ENCODE assay signal across 21 cellular contexts in genomic region chr2:159125858-159126257, GRCh38.
DNase-seq lines count a peak whose midpoint lies in the region; ATAC-seq and TF ChIP-seq lines count a peak whose summit lies in the region.
"Had no signal": no experiment of that assay in that cellular context is flagged by ENCODE, and none has a peak within 500 bp of the region (broad histone marks: within the 10 kb centered on the region; RNA-seq: fewer than 3 reads in every experiment).

No MANE protein-coding gene starts in this region.

- no peak for TF ChIP-seq POLR2A in IMR-90 (IDR thresholded peaks at IDR 0.05; ENCODE audit: low read depth, low read length)

- peak overlapping the region; percentile 44; the same call in 1 of the 2 replicates for H2AK5ac ChIP-seq in IMR-90 (ENCODE audit: low read depth, low read length)

- H3K27me3 Mint-ChIP-seq in nephron (ENCODE audit: low read depth) (no peaks in the 10 kb centered on the region), glutamatergic neuron (ENCODE audit: unreplicated experiment) (peaks cover 2% of the 10 kb centered on the region)
- H3K27me3 Mint-ChIP-seq in activated naive CD4-positive, alpha-beta T cell treated with anti-CD3 and anti-CD28 coated beads for 36 hours (ENCODE audit: low read depth): no peaks in the 10 kb centered on the region

- peak overlapping the region; percentile 83 to 96 (median 89) for H3K27ac Mint-ChIP-seq in nephron
- H3K27ac Mint-ChIP-seq in glutamatergic neuron (ENCODE audit: unreplicated experiment): no peak overlapping the region
- H3K27ac Mint-ChIP-seq in activated naive CD4-positive, alpha-beta T cell treated with anti-CD3 and anti-CD28 coated beads for 36 hours: no peak overlapping the region
- H3K27ac Mint-ChIP-seq: GM23338, IgD-negative memory B cell had no signal

- peak overlapping the region; percentile 49 for H3K4ac ChIP-seq in IMR-90 (ENCODE audit: low read depth, low read length)

- CTCF ChIA-PET in IMR-90 (lab: Yijun Ruan, JAX): interaction anchor here (0.6 kb wide), 1 partner anchor 468 kb away, joined by 7 read pairs; no protein-coding TSS in a partner anchor
- CTCF ChIA-PET in activated naive CD4-positive, alpha-beta T cell treated with anti-CD3 and anti-CD28 coated beads for 36 hours (lab: Charles Lee): interaction anchor here (0.6 kb wide), 1 partner anchor 10 kb away, joined by 4 read pairs; no protein-coding TSS in a partner anchor

- no peak overlapping the region for H3K4me2 ChIP-seq in IMR-90 (ENCODE audit: low read depth, low read length)
- H3K4me2 ChIP-seq: GM23338 had no signal

- peak overlapping the region; percentile 49 for H2BK5ac ChIP-seq in IMR-90 (ENCODE audit: low read depth, low read length, poor library complexity, severe bottlenecking)

- POLR2A ChIA-PET in IMR-90 (lab: Charles Lee; ENCODE audit: unreplicated experiment): no interaction called here

- H4K91ac ChIP-seq in IMR-90 (ENCODE audit: insufficient read depth, low read depth, low read length): peak overlapping the region; percentile 68; the same call in 1 of the 2 replicates

- no peak overlapping the region for H3K9ac ChIP-seq in IMR-90 (ENCODE audit: low read depth, low read length)

- H3K27me3 ChIP-seq in IMR-90 (ENCODE audit: control insufficient read depth, insufficient read depth, low read length) (no peaks in the 10 kb centered on the region), brain microvascular endothelial cell (replicated peaks) (no peaks in the 10 kb centered on the region)
- H3K27me3 ChIP-seq: stomach had no signal

- no peak overlapping the region for H2AFZ ChIP-seq in IMR-90 (replicated peaks; ENCODE audit: low read length, poor library complexity)
- H2AFZ ChIP-seq: GM23338, PC-9 had no signal

- no peak overlapping the region for H3K14ac ChIP-seq in IMR-90 (replicated peaks; ENCODE audit: low read depth, low read length)

- dilution Hi-C loops in IMR-90 (cut with HindIII; ENCODE audit: low sequenced_read_pairs, unreplicated experiment): no loop called here

- H3K4me1 ChIP-seq in IMR-90 (ENCODE audit: control insufficient read depth, insufficient read depth, low read length): peaks cover 26% of the 10 kb centered on the region

- no peak for ATAC-seq in IMR-90 (ENCODE audit: low read depth)
- no peak for ATAC-seq in HG02623 (IDR thresholded peaks at IDR 0.05; ENCODE audit: unreplicated experiment)
- ATAC-seq: GM23338, sciatic nerve had no signal

- no peaks in the 10 kb centered on the region for H4K20me1 ChIP-seq in IMR-90 (ENCODE audit: insufficient read depth, low read length)

- WGBS in IMR-90 (ENCODE audit: extremely low coverage in 2 of 2, insufficient read length in 1 of 2), 2 experiments: no CpG with 5 or more reads among the region's 4 CpGs

- H3K27ac ChIP-seq in C4-2B (peak overlapping the region; percentile 75; the same call in 1 of the 2 replicates), IMR-90 (ENCODE audit: insufficient read depth, low read length) (no peak overlapping the region), brain microvascular endothelial cell (peak overlapping the region; percentile 93)

- peak overlapping the region; percentile 20; the same call in 1 of the 2 replicates for H3K18ac ChIP-seq in IMR-90 (ENCODE audit: low read depth, low read length)

- peak overlapping the region; percentile 38 for H2BK120ac ChIP-seq in IMR-90 (ENCODE audit: low read depth, low read length)

- peak overlapping the region; percentile 28; the same call in 1 of the 2 replicates for H4K5ac ChIP-seq in IMR-90 (ENCODE audit: low read depth, low read length)

- in situ Hi-C loops in IMR-90 (cut with MboI; ENCODE audit: low sequenced_read_pairs): no loop called here
- in situ Hi-C loops in brain microvascular endothelial cell (cut with HindIII; ENCODE audit: low pct_ligation_motif_present, low sequenced_read_pairs): no loop called here

- no peak for TF ChIP-seq RAD21 in IMR-90 (IDR thresholded peaks at IDR 0.05; ENCODE audit: low read length)

- peak overlapping the region; percentile 20 to 44; a peak in 1 of 4 replicates for H4K8ac ChIP-seq in IMR-90 (ENCODE audit: low read depth in 2 of 2, low read length in 2 of 2)

- H3K9me3 Mint-ChIP-seq in nephron (no peaks in the 10 kb centered on the region), glutamatergic neuron (ENCODE audit: unreplicated experiment) (peaks cover 2% of the 10 kb centered on the region)
- no peaks in the 10 kb centered on the region for H3K9me3 Mint-ChIP-seq in activated naive CD4-positive, alpha-beta T cell treated with anti-CD3 and anti-CD28 coated beads for 36 hours
- H3K9me3 Mint-ChIP-seq: GM23338 had no signal

- DNase-seq in IMR-90 (no peak), brain microvascular endothelial cell (no peak), glutamatergic neuron (no peak), NCI-H2171 (lab: John Stamatoyannopoulos, UW) (no peak)
- no peak for DNase-seq in activated naive CD4-positive, alpha-beta T cell treated with anti-CD3 and anti-CD28 coated beads for 36 hours
- DNase-seq: activated CD4-positive, alpha-beta T cell treated with anti-CD3 and anti-CD28 coated beads for 4 hours; activated effector memory CD4-positive, alpha-beta T cell treated with Interleukin-2 at 50 U/mL for 16 hours; amniotic stem cell; hypothalamus; midbrain; NCI-H2081 treated with DMSO at 0.1 percent for 48 hours; NCI-H510A treated with DMSO at 0.1 percent for 48 hours; PC-9; stimulated activated CD4-positive, alpha-beta T cell treated with anti-CD3 and anti-CD28 coated beads, Interleukin-1b, Interleukin-23, amount 100 ng/mL, for 48 hours; stomach had no signal

- BruUV-seq in IMR-90 (replicated peaks; lab: Mats Ljungman, UMichigan): no TSS peak

- H3K36me3 ChIP-seq in IMR-90 (ENCODE audit: control insufficient read depth, insufficient read depth, low read length): no peaks in the 10 kb centered on the region
- peaks cover under 1% of the 10 kb centered on the region for H3K36me3 ChIP-seq in brain microvascular endothelial cell (replicated peaks)

- no peak overlapping the region; the same call in 1 of the 2 replicates for H3K23ac ChIP-seq in IMR-90 (ENCODE audit: low read depth, low read length)

- no peak for TF ChIP-seq CTCF in C4-2B (conservative IDR thresholded peaks at IDR 0.05)
- no peak for TF ChIP-seq CTCF in IMR-90 (conservative IDR thresholded peaks at IDR 0.05; ENCODE audit: low read depth, low read length)
- no peak for TF ChIP-seq CTCF in brain microvascular endothelial cell (IDR thresholded peaks at IDR 0.05; ENCODE audit: low read depth, low read length, missing control alignments)
- no peak for TF ChIP-seq CTCF in nephron (IDR thresholded peaks at IDR 0.05; ENCODE audit: unreplicated experiment in 3 of 3)
- no peak for TF ChIP-seq CTCF in glutamatergic neuron (IDR thresholded peaks at IDR 0.05; ENCODE audit: partially characterized antibody, unreplicated experiment)

- H3K4me3 ChIP-seq in IMR-90 (ENCODE audit: insufficient read depth, low read depth, low read length) (no peak overlapping the region), brain microvascular endothelial cell (ENCODE audit: low read depth, low read length) (no peak overlapping the region)
- H3K4me3 ChIP-seq: GM23338, PC-9, stomach had no signal

- peak overlapping the region; percentile 59; the same call in 2 of the 3 replicates for H2BK15ac ChIP-seq in IMR-90 (ENCODE audit: low read depth, low read length)

- no peak overlapping the region for H2AK9ac ChIP-seq in IMR-90 (replicated peaks; ENCODE audit: low read depth, low read length, poor library complexity)

- intact Hi-C loops in IMR-90 (cut with micrococcal nuclease): no loop called here
- intact Hi-C loops in activated naive CD4-positive, alpha-beta T cell treated with anti-CD3 and anti-CD28 coated beads for 36 hours (cut with micrococcal nuclease): loop anchor here (2.0 kb wide), 2 partner anchors 59 to 843 kb away; no protein-coding TSS in a partner anchor

- H3K79me1 ChIP-seq in IMR-90 (ENCODE audit: low read depth in 1 of 2, low read length in 2 of 2): peaks cover 15 to 41% of the 10 kb centered on the region in 2 experiments

- H3K4me1 Mint-ChIP-seq in nephron (peaks cover 68% of the 10 kb centered on the region), glutamatergic neuron (ENCODE audit: low read depth, unreplicated experiment) (peaks cover 22% of the 10 kb centered on the region)
- H3K4me1 Mint-ChIP-seq in activated naive CD4-positive, alpha-beta T cell treated with anti-CD3 and anti-CD28 coated beads for 36 hours (ENCODE audit: low read depth): peaks cover 23% of the 10 kb centered on the region

- peaks cover 19% of the 10 kb centered on the region for H3K9me1 ChIP-seq in IMR-90 (ENCODE audit: insufficient read depth, low read length)

- H3K4me3 Mint-ChIP-seq in nephron (no peak overlapping the region), glutamatergic neuron (ENCODE audit: unreplicated experiment) (no peak overlapping the region)
- no peak overlapping the region for H3K4me3 Mint-ChIP-seq in activated naive CD4-positive, alpha-beta T cell treated with anti-CD3 and anti-CD28 coated beads for 36 hours
- H3K4me3 Mint-ChIP-seq: GM23338, IgD-negative memory B cell had no signal

- no peaks in the 10 kb centered on the region for H3K9me3 ChIP-seq in IMR-90 (ENCODE audit: control insufficient read depth, insufficient read depth, low read length)
- H3K9me3 ChIP-seq: stomach had no signal

- peak overlapping the region; percentile 29 for H2BK20ac ChIP-seq in IMR-90 (ENCODE audit: low read depth, low read length)

- H3K56ac ChIP-seq in IMR-90 (ENCODE audit: extremely low read depth, insufficient read depth, low read length): no peak overlapping the region

- H3K36me3 Mint-ChIP-seq in nephron (ENCODE audit: low read depth): peaks cover 14% of the 10 kb centered on the region
- H3K36me3 Mint-ChIP-seq in glutamatergic neuron (ENCODE audit: unreplicated experiment): no peaks in the 10 kb centered on the region
- no peaks in the 10 kb centered on the region for H3K36me3 Mint-ChIP-seq in activated naive CD4-positive, alpha-beta T cell treated with anti-CD3 and anti-CD28 coated beads for 36 hours (ENCODE audit: low read depth)

TF ChIP-seq in IMR-90, 13 proteins besides CTCF, POLR2A, EP300 and RAD21 (continues in another document):
- TF ChIP-seq BHLHE40 (IDR thresholded peaks at IDR 0.05; ENCODE audit: low read depth, low read length) (no peak), RCOR1 (IDR thresholded peaks at IDR 0.05; ENCODE audit: insufficient replicate concordance, low read length) (no peak), FOS (IDR thresholded peaks at IDR 0.05; ENCODE audit: low read depth, low read length) (no peak), USF2 (IDR thresholded peaks at IDR 0.05; ENCODE audit: low read depth, low read length) (no peak), MXI1 (IDR thresholded peaks at IDR 0.05; ENCODE audit: borderline replicate concordance, low read depth, low read length) (no peak), CEBPB (IDR thresholded peaks at IDR 0.05; ENCODE audit: low read depth, low read length) (no peak), CHD1 (IDR thresholded peaks at IDR 0.05; ENCODE audit: low read depth, low read length) (no peak)

Comparison
In these comparisons a context has a peak if more than half of its experiments do, and no peak if none do; other contexts are left out.
1. H3K27ac Mint-ChIP-seq: peak in nephron (3 of 3); none in glutamatergic neuron (single experiment) and activated naive CD4-positive, alpha-beta T cell treated with anti-CD3 and anti-CD28 coated beads for 36 hours (single experiment).